Comparison of ENCODE assay signal across 9 cellular contexts in genomic region chr2:105809723-105810122, GRCh38.
DNase-seq lines count a peak whose midpoint lies in the region; ATAC-seq and TF ChIP-seq lines count a peak whose summit lies in the region.
"Had no signal": no experiment of that assay in that cellular context is flagged by ENCODE, and none has a peak within 500 bp of the region (broad histone marks: within the 10 kb centered on the region; RNA-seq: fewer than 3 reads in every experiment).

No MANE protein-coding gene starts in this region.

- H3K4me1 ChIP-seq in GM23338 (ENCODE audit: insufficient read depth) (peaks cover 41% of the 10 kb centered on the region), right atrium auricular region (peaks cover 0 to 35% of the 10 kb centered on the region in 2 donors)

- H3F3A ChIP-seq in GM23338 (replicated peaks; ENCODE audit: low read depth) = no peaks in the 10 kb centered on the region

- no peak for TF ChIP-seq CTCF in CD4-positive, alpha-beta T cell (IDR thresholded peaks at IDR 0.05)
- TF ChIP-seq CTCF in GM23338 (conservative IDR thresholded peaks at IDR 0.05; ENCODE audit: low read depth in 2 of 2) (no peak), brain (conservative IDR thresholded peaks at IDR 0.05) (no peak), nephron progenitor cell (IDR thresholded peaks at IDR 0.05) (no peak), right atrium auricular region (IDR thresholded peaks at IDR 0.05) (no peak)

- CTCF ChIA-PET in CD4-positive, alpha-beta T cell (lab: Charles Lee) = no interaction called here

- H3K4me3 ChIP-seq in GM23338 (no peak overlapping the region), right atrium auricular region (no peak overlapping the region)

- peaks cover 25% of the 10 kb centered on the region for H4K20me1 ChIP-seq in GM23338 (replicated peaks; ENCODE audit: insufficient read depth)

- H3K9me2 ChIP-seq in GM23338 (ENCODE audit: insufficient read depth) = 0 out of 2 replicates have a peak, but pooled peaks cover 3% of the 10 kb centered on the region

- no peaks in the 10 kb centered on the region for H3K9me3 Mint-ChIP-seq in CD4-positive, alpha-beta T cell
- H3K9me3 Mint-ChIP-seq in GM23338 (no peaks in the 10 kb centered on the region), brain (no peaks in the 10 kb centered on the region), nephron progenitor cell (no peaks in the 10 kb centered on the region)

- no peak for TF ChIP-seq POLR2A in GM18505 (IDR thresholded peaks at IDR 0.05; ENCODE audit: borderline replicate concordance, extremely low read depth, insufficient read depth, insufficient read length)

- no peak for ATAC-seq in CD4-positive, alpha-beta T cell (ENCODE audit: poor library complexity)
- peak; percentile 26; the same call in 2 of the 3 replicates for ATAC-seq in GM23338
- ATAC-seq in GM18505 (IDR thresholded peaks at IDR 0.05; ENCODE audit: unreplicated experiment) = no peak
- ATAC-seq in GM18519 (IDR thresholded peaks at IDR 0.05; ENCODE audit: low FRiP score, unreplicated experiment) = no peak

- H3K27me3 ChIP-seq in CD4-positive, alpha-beta T cell (ENCODE audit: control insufficient read depth, insufficient read depth, low read length) = no peaks in the 10 kb centered on the region
- H3K27me3 ChIP-seq in GM23338 (ENCODE audit: insufficient read depth) (no peaks in the 10 kb centered on the region), right atrium auricular region (no peaks in the 10 kb centered on the region)

- peak overlapping the region; percentile 98 for H3K27ac Mint-ChIP-seq in CD4-positive, alpha-beta T cell
- H3K27ac Mint-ChIP-seq in GM23338 (peak overlapping the region; percentile 29), brain (peak overlapping the region; percentile 43 to 75 (median 74)), nephron progenitor cell (peak overlapping the region; percentile 81)

- 0 out of 2 replicates have a peak overlapping the region, but pooled peaks have one; percentile 59 for H3K4me2 ChIP-seq in GM23338

- no peaks in the 10 kb centered on the region for H3K9me3 ChIP-seq in CD4-positive, alpha-beta T cell (ENCODE audit: control insufficient read depth, low read length)
- no peaks in the 10 kb centered on the region for H3K9me3 ChIP-seq in right atrium auricular region

- intact Hi-C loops in CD4-positive, alpha-beta T cell (cut with DNase I, micrococcal nuclease) = no loop called here

- no peak overlapping the region for H2AFZ ChIP-seq in GM23338

- H3K4me1 Mint-ChIP-seq in CD4-positive, alpha-beta T cell (ENCODE audit: low read depth) = peaks cover 94% of the 10 kb centered on the region
- H3K4me1 Mint-ChIP-seq in GM23338 = peaks cover 57% of the 10 kb centered on the region
- H3K4me1 Mint-ChIP-seq in brain = peaks cover 88% of the 10 kb centered on the region
- peaks cover 27% of the 10 kb centered on the region for H3K4me1 Mint-ChIP-seq in nephron progenitor cell

- H3K79me2 ChIP-seq in GM23338 (replicated peaks; ENCODE audit: insufficient read depth) = peaks cover 98% of the 10 kb centered on the region

- H3K27me3 Mint-ChIP-seq in CD4-positive, alpha-beta T cell = no peaks in the 10 kb centered on the region
- H3K27me3 Mint-ChIP-seq in GM23338 (ENCODE audit: insufficient read depth, low read depth, poor library complexity) (peaks cover 1% of the 10 kb centered on the region), brain (no peaks in the 10 kb centered on the region), nephron progenitor cell (ENCODE audit: low read depth, poor library complexity) (no peaks in the 10 kb centered on the region)

- POLR2A ChIA-PET in CD4-positive, alpha-beta T cell (lab: Charles Lee) = interaction anchor here (1.4 kb wide), 1 partner anchor 17 kb away, joined by 4 read pairs; no protein-coding TSS in a partner anchor

- peaks cover 55% of the 10 kb centered on the region for H3K36me3 Mint-ChIP-seq in CD4-positive, alpha-beta T cell (ENCODE audit: low read depth)
- H3K36me3 Mint-ChIP-seq in GM23338 (ENCODE audit: low read depth) (no peaks in the 10 kb centered on the region; the same call in 2 of the 3 replicates), brain (peaks cover 10% of the 10 kb centered on the region), nephron progenitor cell (ENCODE audit: low read depth) (peaks cover 38% of the 10 kb centered on the region)

- peak overlapping the region; percentile 57 for H3K4me3 Mint-ChIP-seq in CD4-positive, alpha-beta T cell
- peak overlapping the region; percentile 4; the same call in 1 of the 3 replicates for H3K4me3 Mint-ChIP-seq in GM23338
- H3K4me3 Mint-ChIP-seq in brain = peak overlapping the region in 1 of 5 experiments; percentile 2
- no peak overlapping the region for H3K4me3 Mint-ChIP-seq in nephron progenitor cell

- no peak overlapping the region for H3K27ac ChIP-seq in CD4-positive, alpha-beta T cell (ENCODE audit: low read depth, low read length)
- H3K27ac ChIP-seq in GM23338 (ENCODE audit: low read depth) (no peak overlapping the region), right atrium auricular region (no peak overlapping the region)

- DNase-seq in CD4-positive, alpha-beta T cell = no peak
- DNase-seq in GM23338 (ENCODE audit: low spot score) (no peak), nephron progenitor cell (no peak), right atrium auricular region (ENCODE audit: low spot score) (no peak)
- DNase-seq: foreskin melanocyte, NCI-H1930 had no signal

- no peaks in the 10 kb centered on the region for H3K36me3 ChIP-seq in GM23338 (ENCODE audit: insufficient read depth)
- no peaks in the 10 kb centered on the region for H3K36me3 ChIP-seq in right atrium auricular region

TF ChIP-seq in GM23338, 12 proteins besides CTCF, POLR2A, EP300 and RAD21 (continues in another document):
- no peak for TF ChIP-seq JUNB (IDR thresholded peaks at IDR 0.05; ENCODE audit: unreplicated experiment)
- TF ChIP-seq STAT1 (IDR thresholded peaks at IDR 0.05; ENCODE audit: unreplicated experiment) = no peak
- no peak for TF ChIP-seq ETS1 (IDR thresholded peaks at IDR 0.05)
- TF ChIP-seq EZH2phosphoT487 (IDR thresholded peaks at IDR 0.05; ENCODE audit: unreplicated experiment) = no peak
- no peak for TF ChIP-seq POLR2AphosphoS5 (IDR thresholded peaks at IDR 0.05; ENCODE audit: low read depth)
- TF ChIP-seq NANOG (IDR thresholded peaks at IDR 0.05; ENCODE audit: borderline replicate concordance) = no peak

Comparison
In these comparisons a context has a peak if more than half of its experiments do, and no peak if none do; other contexts are left out.
1. H3K27ac Mint-ChIP-seq: peak in every context shown above with its lines; median percentile 98 in CD4-positive, alpha-beta T cell; 81 in nephron progenitor cell; 74 in brain; 29 in GM23338.